In genomic region chrX:150847088-150847487, GRCh38 we compare ENCODE assay signal across 18 cellular contexts. TPM values are rescaled to one million over a fixed set of nuclear protein-coding genes. Genes with fewer than 3 reads are reported as not detected.
DNase-seq lines count a peak whose midpoint lies in the region; ATAC-seq, FAIRE-seq and TF ChIP-seq lines count a peak whose summit lies in the region.
"Had no signal": no experiment of that assay in that cellular context is flagged by ENCODE, and none has a peak within 500 bp of the region (broad histone marks: within the 10 kb centered on the region; RNA-seq: fewer than 3 reads in every experiment).

No MANE protein-coding gene starts in this region.

- peak overlapping the region; percentile 74; the same call in 2 of the 3 replicates for H3K4me2 ChIP-seq in A549

- in situ Hi-C loops in HAP-1 (cut with MboI; ENCODE audit: low sequenced_read_pairs): no loop called here

- TF ChIP-seq CTCF in A549 (IDR thresholded peaks at IDR 0.05) (no peak), RWPE2 (IDR thresholded peaks at IDR 0.05; ENCODE audit: poor library complexity, severe bottlenecking) (no peak), gastroesophageal sphincter (IDR thresholded peaks at IDR 0.05) (no peak)

- DNase-seq in A549 (ENCODE audit: low read depth in 1 of 2, low spot score in 1 of 2): no peak
- no peak for DNase-seq in GM12891 (ENCODE audit: insufficient read length, low spot score)
- DNase-seq in RWPE2 (ENCODE audit: low spot score): no peak
- no peak for DNase-seq in left colon
- DNase-seq in HAP-1 (ENCODE audit: low spot score in 2 of 2): no peak
- DNase-seq: Caco-2; CD4-positive, CD25-positive, alpha-beta regulatory T cell; EL; H7; NCI-H1092; NCI-H146; NCI-H2081; NCI-H510A; NCI-H82; Right ventricle myocardium superior had no signal

- TF ChIP-seq POLR2A in A549 (IDR thresholded peaks at IDR 0.05; ENCODE audit: low read length) (no peak), GM12891 (IDR thresholded peaks at IDR 0.05; ENCODE audit: low read depth, low read length) (no peak), gastroesophageal sphincter (IDR thresholded peaks at IDR 0.05) (no peak)

- TF ChIP-seq RAD21 in A549 (conservative IDR thresholded peaks at IDR 0.05 in 1 of 2, IDR thresholded peaks at IDR 0.05 in 1 of 2): no peak

- peaks cover 83% of the 10 kb centered on the region for H3K4me1 ChIP-seq in A549
- H3K4me1 ChIP-seq in RWPE2 (ENCODE audit: insufficient read depth, poor library complexity, severe bottlenecking): peaks cover 47% of the 10 kb centered on the region
- peaks cover 0 to under 1% (median 0%) of the 10 kb centered on the region in 3 donors for H3K4me1 ChIP-seq in gastroesophageal sphincter
- H3K4me1 ChIP-seq in HAP-1: no peaks in the 10 kb centered on the region
- H3K4me1 ChIP-seq: Caco-2 had no signal

- no peak overlapping the region for H3K4me3 ChIP-seq in A549
- no peak overlapping the region for H3K4me3 ChIP-seq in RWPE2 (ENCODE audit: severe bottlenecking)
- H3K4me3 ChIP-seq in gastroesophageal sphincter: no peak overlapping the region
- H3K4me3 ChIP-seq in HAP-1: no peak overlapping the region

- TF ChIP-seq EP300 in A549 (IDR thresholded peaks at IDR 0.05) (no peak), gastroesophageal sphincter (IDR thresholded peaks at IDR 0.05) (no peak)

- no peak for FAIRE-seq in A549 (lab: Jason Lieb, UNC)
- no peak for FAIRE-seq in GM12891 (lab: Jason Lieb, UNC)

- H3K27me3 ChIP-seq in RWPE2 (ENCODE audit: insufficient read depth, poor library complexity, severe bottlenecking): no peaks in the 10 kb centered on the region
- H3K27me3 ChIP-seq in gastroesophageal sphincter: no peaks in the 10 kb centered on the region
- no peaks in the 10 kb centered on the region for H3K27me3 ChIP-seq in HAP-1 (ENCODE audit: low read depth)

- POLR2A ChIA-PET in A549 (lab: Yijun Ruan, JAX): no interaction called here

- CTCF ChIA-PET in A549 (lab: Yijun Ruan, JAX): interaction anchor here (0.9 kb wide), 1 partner anchor 136 kb away, joined by 3 read pairs; the partner anchor contains the start of gene HMGB3

- ATAC-seq in A549 (no peak), RWPE2 (ENCODE audit: low read depth) (no peak), left colon (peak; percentile 37), gastroesophageal sphincter (no peak), GM18517 (IDR thresholded peaks at IDR 0.05; ENCODE audit: unreplicated experiment) (no peak)
- ATAC-seq: SK-N-SH treated with all-trans-retinoic acid at 6 μM for 48 hours had no signal

- H3K36me3 ChIP-seq in RWPE2 (ENCODE audit: low read depth) (no peaks in the 10 kb centered on the region), gastroesophageal sphincter (no peaks in the 10 kb centered on the region), HAP-1 (replicated peaks) (no peaks in the 10 kb centered on the region)

- no peaks in the 10 kb centered on the region for H3K9me3 ChIP-seq in A549
- no peaks in the 10 kb centered on the region for H3K9me3 ChIP-seq in RWPE2 (ENCODE audit: severe bottlenecking)
- no peaks in the 10 kb centered on the region for H3K9me3 ChIP-seq in gastroesophageal sphincter
- no peaks in the 10 kb centered on the region for H3K9me3 ChIP-seq in HAP-1
- H3K9me3 ChIP-seq: Caco-2 had no signal

- peak overlapping the region; percentile 96 to 97 for H3K27ac ChIP-seq in A549
- peak overlapping the region; percentile 69 for H3K27ac ChIP-seq in RWPE2 (ENCODE audit: poor library complexity, severe bottlenecking)
- no peak overlapping the region for H3K27ac ChIP-seq in gastroesophageal sphincter

- intact Hi-C loops in left colon (cut with DNase I, micrococcal nuclease): no loop called here

TF ChIP-seq in A549, 52 proteins besides CTCF, POLR2A, EP300 and RAD21 (continues in another document):
- TF ChIP-seq POLR2AphosphoS2 (conservative IDR thresholded peaks at IDR 0.05; ENCODE audit: low read length) (no peak), MAX (IDR thresholded peaks at IDR 0.05) (no peak), NR3C1 (IDR thresholded peaks at IDR 0.05) (no peak), HMGXB4 (CRISPR knock-in tag; IDR thresholded peaks at IDR 0.05; ENCODE audit: borderline replicate concordance) (no peak), FOXS1 (CRISPR knock-in tag; IDR thresholded peaks at IDR 0.05) (no peak), USF2 (IDR thresholded peaks at IDR 0.05) (no peak)

TF ChIP-seq in GM12891, 5 proteins besides CTCF, POLR2A, EP300 and RAD21:
- TF ChIP-seq TAF1 (IDR thresholded peaks at IDR 0.05; ENCODE audit: low read depth, low read length) (no peak), POU2F2 (IDR thresholded peaks at IDR 0.05; ENCODE audit: low read depth, low read length) (no peak), POLR2AphosphoS5 (IDR thresholded peaks at IDR 0.05; ENCODE audit: low read depth, low read length) (no peak), PAX5 (IDR thresholded peaks at IDR 0.05; ENCODE audit: insufficient read depth, low read length, severe bottlenecking) (no peak), SPI1 (IDR thresholded peaks at IDR 0.05; ENCODE audit: low read depth, low read length) (peak; percentile 71)
TF ChIP-seq in GM12891: peak in this region for 1.

RNA-seq across cellular contexts. Expression of gene CD99L2, which starts 51.4 kb away (rescaled TPM):
- 65.3 and 66.5 TPM in 2 replicates for polyA plus RNA-seq in A549 (2011; rRNA removed)
- polyA plus RNA-seq in A549 (2012; cell fraction: cytosol; rRNA removed): 42.4 and 52.0 TPM in 2 replicates
- 65.3 and 66.7 TPM in 2 replicates for polyA plus RNA-seq in A549 (2012; cell fraction: nucleus; rRNA removed)
- polyA plus RNA-seq in A549 (2017; fragmentation: RNase III; extraction: RNeasy Plus Mini Kit Qiagen cat#74134 plus additional on column Dnase treatment): 41.8 to 58.3 TPM (median 50.5 TPM) in 3 replicates
- polyA minus RNA-seq in A549 (2011; rRNA and poly(A)+ RNA removed): 67.2 and 68.7 TPM in 2 replicates
- polyA plus RNA-seq in GM12891 (2012; ENCODE audit: low read depth, missing spikeins): 10.8 TPM
- 10 to 100 TPM; 11.3 to 16.9 TPM for total RNA-seq in left colon
- total RNA-seq in gastroesophageal sphincter: 10 to 100 TPM; 56.8 to 88.6 (median 77.6) TPM

Comparison
In these comparisons a context has a peak if more than half of its experiments do, and no peak if none do; other contexts are left out.
1. H3K27ac ChIP-seq: peak in A549 (2 of 2) and RWPE2 (single experiment); none in gastroesophageal sphincter (0 of 4).